ENCODE assay signal across 18 cellular contexts in genomic region chr14:74735113-74735512, GRCh38. TPM values are rescaled to one million over a fixed set of nuclear protein-coding genes. Genes with fewer than 3 reads are reported as not detected.
A peak's percentile ranks its signal among the peaks of the same experiment; 100 is the strongest.
DNase-seq lines count a peak whose midpoint lies in the region; ATAC-seq and TF ChIP-seq lines count a peak whose summit lies in the region.
"Had no signal": no experiment of that assay in that cellular context is flagged by ENCODE, and none has a peak within 500 bp of the region (broad histone marks: within the 10 kb centered on the region; RNA-seq: fewer than 3 reads in every experiment).

No MANE protein-coding gene starts in this region.

- H3K56ac ChIP-seq in IMR-90 (ENCODE audit: extremely low read depth, insufficient read depth, low read length) = no peak overlapping the region

- TF ChIP-seq CTCF in Caco-2 (IDR thresholded peaks at IDR 0.05; ENCODE audit: insufficient read depth in 1 of 2, low read depth in 1 of 2, low read length in 1 of 2, severe bottlenecking in 1 of 2, unreplicated experiment in 1 of 2) = no peak
- no peak for TF ChIP-seq CTCF in IMR-90 (conservative IDR thresholded peaks at IDR 0.05; ENCODE audit: low read depth, low read length)
- no peak for TF ChIP-seq CTCF in VCaP (conservative IDR thresholded peaks at IDR 0.05)
- TF ChIP-seq CTCF in SK-N-SH (IDR thresholded peaks at IDR 0.05) = no peak

- H3K23ac ChIP-seq in IMR-90 (ENCODE audit: low read depth, low read length) = no peak overlapping the region
- no peak overlapping the region for H3K23ac ChIP-seq in mesenchymal stem cell (ENCODE audit: low read length in 2 of 2)

- H3K79me1 ChIP-seq in IMR-90 (ENCODE audit: low read depth in 1 of 2, low read length in 2 of 2) = peaks cover 4 to 11% of the 10 kb centered on the region in 2 experiments; a peak in 3 of 4 replicates
- H3K79me1 ChIP-seq in mesenchymal stem cell (replicated peaks; ENCODE audit: low read length, poor library complexity, severe bottlenecking) = peaks cover 7% of the 10 kb centered on the region

- H2BK12ac ChIP-seq in mesenchymal stem cell (ENCODE audit: low read length in 2 of 2) = no peak overlapping the region

- H3K79me2 ChIP-seq in SK-N-SH (ENCODE audit: insufficient read depth) = peaks cover 6% of the 10 kb centered on the region; the same call in 1 of the 2 replicates

- peak in 1 of 2 experiments; percentile 22 for DNase-seq in Caco-2
- no peak for DNase-seq in IMR-90
- DNase-seq in mesenchymal stem cell = no peak
- DNase-seq in SK-N-SH = no peak
- no peak for DNase-seq in NCI-H1417 treated with DMSO at 0.1 percent for 48 hours (lab: John Stamatoyannopoulos, UW)
- DNase-seq: CD4-positive, alpha-beta memory T cell; DMS79; KG1; NCI-H1417; NCI-H187 treated with DMSO at 0.1 percent for 48 hours; NCI-H2227 treated with DMSO at 0.1 percent for 48 hours; NCI-H510A treated with DMSO at 0.1 percent for 48 hours; NCI-H774; PC-9 had no signal

- H3K18ac ChIP-seq in IMR-90 (ENCODE audit: low read depth, low read length) = no peak overlapping the region
- H3K18ac ChIP-seq in mesenchymal stem cell (ENCODE audit: low read depth in 1 of 2, low read length in 2 of 2) = no peak overlapping the region

- H4K91ac ChIP-seq in IMR-90 (ENCODE audit: insufficient read depth, low read depth, low read length) = no peak overlapping the region
- no peak overlapping the region for H4K91ac ChIP-seq in mesenchymal stem cell (ENCODE audit: low read length)

- H4K20me1 ChIP-seq in IMR-90 (ENCODE audit: insufficient read depth, low read length) (no peaks in the 10 kb centered on the region), SK-N-SH (ENCODE audit: insufficient read depth) (no peaks in the 10 kb centered on the region)
- H4K20me1 ChIP-seq: BLaER1 had no signal

- no peak for ATAC-seq in IMR-90 (ENCODE audit: low read depth)
- ATAC-seq in HG03469 (IDR thresholded peaks at IDR 0.05; ENCODE audit: unreplicated experiment) = no peak
- ATAC-seq: A549 had no signal

- H2AK9ac ChIP-seq in IMR-90 (replicated peaks; ENCODE audit: low read depth, low read length, poor library complexity) = no peak overlapping the region

- H3K4me1 ChIP-seq in Caco-2 (peaks cover 4% of the 10 kb centered on the region; the same call in 1 of the 2 replicates), IMR-90 (ENCODE audit: control insufficient read depth, insufficient read depth, low read length) (no peaks in the 10 kb centered on the region; the same call in 1 of the 2 replicates), mesenchymal stem cell (ENCODE audit: control insufficient read depth, insufficient read depth, low read depth, low read length) (peaks cover 4% of the 10 kb centered on the region), SK-N-SH (ENCODE audit: control insufficient read depth in 1 of 2, insufficient read depth in 2 of 2, low read depth in 1 of 2, low read length in 1 of 2) (no peaks in the 10 kb centered on the region)
- H3K4me1 ChIP-seq: BLaER1 had no signal

- no peaks in the 10 kb centered on the region for H3K9me2 ChIP-seq in SK-N-SH

- H3K36me3 Mint-ChIP-seq in Caco-2 (ENCODE audit: insufficient read depth, unreplicated experiment) = peaks cover 20% of the 10 kb centered on the region

- H3K9me1 ChIP-seq in IMR-90 (ENCODE audit: insufficient read depth, low read length) = 0 out of 2 replicates have a peak, but pooled peaks cover 3% of the 10 kb centered on the region

- BruUV-seq in Caco-2 (replicated peaks; lab: Mats Ljungman, UMichigan) (TSS peak; percentile 59), IMR-90 (replicated peaks; lab: Mats Ljungman, UMichigan) (TSS peak; percentile 86)

- POLR2A ChIA-PET in Caco-2 (lab: Charles Lee) (no interaction called here), IMR-90 (lab: Charles Lee; ENCODE audit: unreplicated experiment) (interaction anchor here (0.6 kb wide), 1 partner anchor 10 kb away, joined by 7 read pairs; no protein-coding TSS in a partner anchor), SK-N-SH (lab: Yijun Ruan, JAX) (no interaction called here)

- H3K4me3 ChIP-seq in Caco-2 (ENCODE audit: low read depth, low read length) (no peak overlapping the region), IMR-90 (ENCODE audit: insufficient read depth, low read depth, low read length) (no peak overlapping the region), mesenchymal stem cell (ENCODE audit: insufficient read depth in 1 of 2, low read depth in 1 of 2, low read length in 2 of 2) (no peak overlapping the region), SK-N-SH (ENCODE audit: low read depth in 2 of 2, low read length in 1 of 2) (no peak overlapping the region)
- H3K4me3 ChIP-seq: A549, BLaER1, PC-9 had no signal

- no peak overlapping the region for H2BK15ac ChIP-seq in IMR-90 (ENCODE audit: low read depth, low read length)
- no peak overlapping the region for H2BK15ac ChIP-seq in mesenchymal stem cell (ENCODE audit: low read depth, poor library complexity, severe bottlenecking)

- dilution Hi-C loops in IMR-90 (cut with HindIII; ENCODE audit: low sequenced_read_pairs, unreplicated experiment) = no loop called here

- in situ Hi-C loops in IMR-90 (cut with MboI; ENCODE audit: low sequenced_read_pairs) = no loop called here

- H2BK5ac ChIP-seq in IMR-90 (ENCODE audit: low read depth, low read length, poor library complexity, severe bottlenecking) = no peak overlapping the region
- no peak overlapping the region for H2BK5ac ChIP-seq in mesenchymal stem cell (ENCODE audit: low read depth, low read length, poor library complexity, severe bottlenecking)

- no peak overlapping the region for H2BK20ac ChIP-seq in IMR-90 (ENCODE audit: low read depth, low read length)

- H3K27me3 Mint-ChIP-seq in Caco-2 (ENCODE audit: insufficient read depth, unreplicated experiment) = no peaks in the 10 kb centered on the region
- H3K27me3 Mint-ChIP-seq: CD4-positive, alpha-beta memory T cell had no signal

- peak overlapping the region; percentile 32 for H3K4me3 Mint-ChIP-seq in Caco-2 (ENCODE audit: unreplicated experiment)
- H3K4me3 Mint-ChIP-seq: CD4-positive, alpha-beta memory T cell had no signal

- H2BK120ac ChIP-seq in IMR-90 (ENCODE audit: low read depth, low read length) = no peak overlapping the region
- no peak overlapping the region for H2BK120ac ChIP-seq in mesenchymal stem cell (ENCODE audit: low read depth, low read length)

- H2AK5ac ChIP-seq in IMR-90 (ENCODE audit: low read depth, low read length) = no peak overlapping the region
- no peak overlapping the region for H2AK5ac ChIP-seq in mesenchymal stem cell (ENCODE audit: low read length, severe bottlenecking)

- CTCF ChIA-PET in Caco-2 (lab: Charles Lee) = no interaction called here
- CTCF ChIA-PET in IMR-90 (lab: Yijun Ruan, JAX) = no interaction called here
- CTCF ChIA-PET in SK-N-SH (lab: Yijun Ruan, JAX) = interaction anchor here (1.4 kb wide), 1 partner anchor 28 kb away, joined by 3 read pairs; the partner anchor contains the start of gene YLPM1

- H3K9ac ChIP-seq in IMR-90 (ENCODE audit: low read depth, low read length) (no peak overlapping the region), mesenchymal stem cell (ENCODE audit: low read length) (no peak overlapping the region), SK-N-SH (no peak overlapping the region)
- H3K9ac ChIP-seq: BLaER1 had no signal

- H3K27ac Mint-ChIP-seq in Caco-2 (ENCODE audit: unreplicated experiment) = peak overlapping the region; percentile 25

- intact Hi-C loops in Caco-2 (cut with micrococcal nuclease; ENCODE audit: unreplicated experiment) (no loop called here), IMR-90 (cut with micrococcal nuclease) (no loop called here)

- TF ChIP-seq RAD21 in IMR-90 (IDR thresholded peaks at IDR 0.05; ENCODE audit: low read length) (no peak), SK-N-SH (IDR thresholded peaks at IDR 0.05; ENCODE audit: low read length) (no peak)

- H3K4me2 ChIP-seq in IMR-90 (ENCODE audit: low read depth, low read length) (no peak overlapping the region), mesenchymal stem cell (ENCODE audit: low read length, poor library complexity, severe bottlenecking) (no peak overlapping the region), SK-N-SH (no peak overlapping the region)
- H3K4me2 ChIP-seq: A549, BLaER1, PC-9 had no signal

- peaks cover 15% of the 10 kb centered on the region for H3K4me1 Mint-ChIP-seq in Caco-2 (ENCODE audit: low read depth, unreplicated experiment)

- H3K14ac ChIP-seq in IMR-90 (replicated peaks; ENCODE audit: low read depth, low read length) (no peak overlapping the region), mesenchymal stem cell (ENCODE audit: low read length in 2 of 2) (no peak overlapping the region)

- H4K8ac ChIP-seq in IMR-90 (ENCODE audit: low read depth in 2 of 2, low read length in 2 of 2) (no peak overlapping the region), mesenchymal stem cell (ENCODE audit: low read length) (no peak overlapping the region)

- H4K5ac ChIP-seq in IMR-90 (ENCODE audit: low read depth, low read length) = no peak overlapping the region

- H3F3A ChIP-seq in SK-N-SH (replicated peaks; ENCODE audit: insufficient read depth) = peaks cover 12% of the 10 kb centered on the region

- H3K4ac ChIP-seq in IMR-90 (ENCODE audit: low read depth, low read length) = no peak overlapping the region
- no peak overlapping the region for H3K4ac ChIP-seq in mesenchymal stem cell (ENCODE audit: low read depth in 1 of 2, low read length in 2 of 2)

- no peak for TF ChIP-seq EP300 in SK-N-SH (IDR thresholded peaks at IDR 0.05; ENCODE audit: borderline replicate concordance in 1 of 2, low read depth in 1 of 2, low read length in 1 of 2)

- H2AFZ ChIP-seq in IMR-90 (replicated peaks; ENCODE audit: low read length, poor library complexity) = no peak overlapping the region
- H2AFZ ChIP-seq in mesenchymal stem cell (ENCODE audit: low read depth, low read length) = no peak overlapping the region
- no peak overlapping the region for H2AFZ ChIP-seq in SK-N-SH (ENCODE audit: low read depth)
- H2AFZ ChIP-seq: PC-9 had no signal

- no peaks in the 10 kb centered on the region for H3K27me3 ChIP-seq in Caco-2 (replicated peaks; ENCODE audit: control insufficient read depth, insufficient read depth, low read length)
- H3K27me3 ChIP-seq in IMR-90 (ENCODE audit: control insufficient read depth, insufficient read depth, low read length) = no peaks in the 10 kb centered on the region
- no peaks in the 10 kb centered on the region for H3K27me3 ChIP-seq in mesenchymal stem cell (ENCODE audit: control insufficient read depth in 1 of 2, insufficient read depth in 1 of 2, low read length in 2 of 2)
- no peaks in the 10 kb centered on the region for H3K27me3 ChIP-seq in SK-N-SH (ENCODE audit: insufficient read depth)
- H3K27me3 ChIP-seq: BLaER1 had no signal

- H3K9me3 ChIP-seq in Caco-2 = no peaks in the 10 kb centered on the region
- peaks cover 1% of the 10 kb centered on the region; the same call in 1 of the 2 replicates for H3K9me3 ChIP-seq in IMR-90 (ENCODE audit: control insufficient read depth, insufficient read depth, low read length)
- H3K9me3 ChIP-seq in mesenchymal stem cell (ENCODE audit: control insufficient read depth, low read length) = peaks cover 6% of the 10 kb centered on the region
- no peaks in the 10 kb centered on the region for H3K9me3 ChIP-seq in SK-N-SH
- H3K9me3 ChIP-seq: A549, BLaER1 had no signal

- no peaks in the 10 kb centered on the region for H3K9me3 Mint-ChIP-seq in Caco-2 (ENCODE audit: unreplicated experiment)

- H3K36me3 ChIP-seq in Caco-2 (ENCODE audit: control insufficient read depth, insufficient read depth, low read length) (no peaks in the 10 kb centered on the region), IMR-90 (ENCODE audit: control insufficient read depth, insufficient read depth, low read length) (peaks cover 17% of the 10 kb centered on the region), mesenchymal stem cell (ENCODE audit: control insufficient read depth in 1 of 2, insufficient read depth in 2 of 2, low read depth in 1 of 2, low read length in 2 of 2) (peaks cover 14 to 64% of the 10 kb centered on the region in 2 experiments), SK-N-SH (replicated peaks in 1 of 2; ENCODE audit: control insufficient read depth in 1 of 2, insufficient read depth in 2 of 2, low read length in 1 of 2) (peaks cover 44 to 67% of the 10 kb centered on the region in 2 experiments)

- no peak overlapping the region for H3K27ac ChIP-seq in IMR-90 (ENCODE audit: insufficient read depth, low read length)
- H3K27ac ChIP-seq in VCaP = peak overlapping the region; percentile 60
- peak overlapping the region; percentile 54 for H3K27ac ChIP-seq in mesenchymal stem cell (ENCODE audit: low read length, poor library complexity, severe bottlenecking)
- no peak overlapping the region for H3K27ac ChIP-seq in SK-N-SH (ENCODE audit: low read depth in 2 of 2, low read length in 1 of 2)
- H3K27ac ChIP-seq: A549, BLaER1, PC-9 had no signal

- no peak for TF ChIP-seq POLR2A in IMR-90 (IDR thresholded peaks at IDR 0.05; ENCODE audit: low read depth, low read length)

- WGBS in IMR-90 (ENCODE audit: extremely low coverage in 2 of 2, insufficient read length in 1 of 2), 2 experiments = no CpG with 5 or more reads among the region's 4 CpGs
- WGBS in mesenchymal stem cell = 100% methylated on average over 1 of the region's 4 CpGs
- 86% methylated on average over 4 of the region's 4 CpGs for WGBS in SK-N-SH (ENCODE audit: low lambda C conversion rate)

RNA-seq across cellular contexts. Expression of gene FCF1, which starts 22.2 kb away (rescaled TPM):
- total RNA-seq in Caco-2 (2022) (58.3 and 62.5 TPM in 2 replicates), IMR-90 (2012; rRNA removed) (37.1 and 39.7 TPM in 2 replicates)
- polyA plus RNA-seq in IMR-90 (2012; rRNA removed) (33.3 and 45.5 TPM in 2 replicates), SK-N-SH (2012; rRNA removed) (42.6 and 56.7 TPM in 2 replicates)
- 3.9 and 9.4 TPM in 2 replicates for polyA plus RNA-seq in IMR-90 (2012; cell fraction: cytosol; rRNA removed)
- 1.9 and 19.2 TPM in 2 replicates for polyA plus RNA-seq in IMR-90 (2012; cell fraction: nucleus; rRNA removed; ENCODE audit: low replicate concordance)
- polyA plus RNA-seq in mesenchymal stem cell (2013, experiment 1 of 2) = 45.6 TPM
- 44.8 TPM for polyA plus RNA-seq in mesenchymal stem cell (2013, experiment 2 of 2)
- polyA plus RNA-seq in SK-N-SH (2012; cell fraction: cytosol; rRNA removed) = 65.7 and 79.5 TPM in 2 replicates
- 20.8 and 36.2 TPM in 2 replicates for polyA plus RNA-seq in SK-N-SH (2012; cell fraction: nucleus; rRNA removed)

RNA-seq across cellular contexts. Expression of gene AREL1, which starts 22.2 kb away (rescaled TPM):
- 38.0 and 41.5 TPM in 2 replicates for total RNA-seq in Caco-2 (2022)
- 38.3 and 39.3 TPM in 2 replicates for total RNA-seq in IMR-90 (2012; rRNA removed)
- polyA plus RNA-seq in IMR-90 (2012; rRNA removed) = 30.0 and 34.4 TPM in 2 replicates
- polyA plus RNA-seq in IMR-90 (2012; cell fraction: cytosol; rRNA removed) = 20.5 and 23.7 TPM in 2 replicates
- polyA plus RNA-seq in IMR-90 (2012; cell fraction: nucleus; rRNA removed; ENCODE audit: low replicate concordance) = 51.1 and 52.7 TPM in 2 replicates
- 20.3 TPM for polyA plus RNA-seq in mesenchymal stem cell (2013, experiment 1 of 2)
- polyA plus RNA-seq in mesenchymal stem cell (2013, experiment 2 of 2) = 20.0 TPM
- 35.1 and 50.8 TPM in 2 replicates for polyA plus RNA-seq in SK-N-SH (2012; rRNA removed)
- polyA plus RNA-seq in SK-N-SH (2012; cell fraction: cytosol; rRNA removed) = 27.0 and 33.1 TPM in 2 replicates
- polyA plus RNA-seq in SK-N-SH (2012; cell fraction: nucleus; rRNA removed) = 62.9 and 79.3 TPM in 2 replicates

RNA-seq across cellular contexts. Expression of gene YLPM1, which starts 28.0 kb away (rescaled TPM):
- total RNA-seq in Caco-2 (2022) = 64.4 and 65.0 TPM in 2 replicates
- 8.2 and 16.4 TPM in 2 replicates for total RNA-seq in IMR-90 (2012; rRNA removed)
- 14.5 and 19.7 TPM in 2 replicates for polyA plus RNA-seq in IMR-90 (2012; rRNA removed)
- 5.1 TPM in 2 replicates for polyA plus RNA-seq in IMR-90 (2012; cell fraction: cytosol; rRNA removed)
- polyA plus RNA-seq in IMR-90 (2012; cell fraction: nucleus; rRNA removed; ENCODE audit: low replicate concordance) = 8.1 and 34.4 TPM in 2 replicates
- 23.0 TPM for polyA plus RNA-seq in mesenchymal stem cell (2013, experiment 1 of 2)
- 21.4 TPM for polyA plus RNA-seq in mesenchymal stem cell (2013, experiment 2 of 2)
- 9.4 and 14.0 TPM in 2 replicates for polyA plus RNA-seq in SK-N-SH (2012; rRNA removed)
- 15.1 and 16.7 TPM in 2 replicates for polyA plus RNA-seq in SK-N-SH (2012; cell fraction: cytosol; rRNA removed)
- polyA plus RNA-seq in SK-N-SH (2012; cell fraction: nucleus; rRNA removed) = 23.2 and 37.0 TPM in 2 replicates

Comparison
In these comparisons a context has a peak if more than half of its experiments do, and no peak if none do; other contexts are left out.
1. H3K27ac ChIP-seq: peak in VCaP (single experiment) and mesenchymal stem cell (single experiment); none in IMR-90 (single experiment) and SK-N-SH (0 of 2).